In the genomic region with DNA sequence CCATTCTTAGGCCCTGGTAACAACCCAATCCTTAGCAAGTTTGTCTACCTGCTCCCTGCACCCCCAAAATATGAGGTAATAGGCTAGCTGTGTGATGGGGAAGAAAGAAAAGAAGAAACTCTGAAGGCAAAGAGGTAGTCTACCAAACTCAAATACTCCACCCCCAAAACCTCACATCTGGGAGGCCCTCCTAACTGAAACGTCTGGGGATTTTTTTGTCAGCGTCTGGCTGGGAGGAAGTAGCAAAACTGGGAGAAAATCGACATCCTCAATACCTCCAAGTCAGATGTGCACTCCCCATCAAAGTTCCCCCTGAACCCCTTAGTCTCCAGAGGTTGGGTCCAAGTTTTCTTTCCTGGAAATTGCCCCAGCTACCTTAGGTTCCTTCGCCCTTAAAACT, we compare ENCODE assay signal across 8 cellular contexts. TPM values are rescaled to one million over a fixed set of nuclear protein-coding genes. Genes with fewer than 3 reads are reported as not detected.
DNase-seq lines count a peak whose midpoint lies in the region; ATAC-seq and TF ChIP-seq lines count a peak whose summit lies in the region.

No MANE protein-coding gene starts in this region.

- TF ChIP-seq CTCF in left ventricle myocardium inferior (IDR thresholded peaks at IDR 0.05; ENCODE audit: borderline replicate concordance) (no peak), ascending aorta (IDR thresholded peaks at IDR 0.05) (no peak)

- no peaks in the 10 kb centered on the region for H3K36me3 Mint-ChIP-seq in memory B cell

- no peaks in the 10 kb centered on the region for H3K27me3 Mint-ChIP-seq in memory B cell

- DNase-seq in left ventricle myocardium inferior (no peak), Right ventricle myocardium inferior (ENCODE audit: missing footprints) (no peak), ascending aorta (ENCODE audit: low spot score in 2 of 2) (no peak), memory B cell (ENCODE audit: low spot score in 2 of 2) (no peak), aorta (no peak), RPMI8226 (no peak), T1000 (lab: John Stamatoyannopoulos, UW) (no peak)

- peak overlapping the region; percentile 92 for H3K27ac Mint-ChIP-seq in memory B cell

- ATAC-seq in Right ventricle myocardium inferior (no peak), memory B cell (ENCODE audit: low read depth) (no peak), aorta (ENCODE audit: low FRiP score) (no peak), GM21825 (IDR thresholded peaks at IDR 0.05; ENCODE audit: unreplicated experiment) (no peak)

- intact Hi-C loops in left ventricle myocardium inferior (cut with micrococcal nuclease) = no loop called here
- intact Hi-C loops in Right ventricle myocardium inferior (cut with DNase I) = loop anchor here (10.0 kb wide), 2 partner anchors 103 to 213 kb away; a partner anchor contains a TSS
- intact Hi-C loops in ascending aorta (cut with DNase I) = loop anchor here (5.0 kb wide), 1 partner anchor 216 kb away; a partner anchor contains a TSS
- intact Hi-C loops in aorta (cut with DNase I) = loop anchor here in 1 of 2 donors (10.0 kb wide), 1 partner anchor 213 kb away; a partner anchor contains a TSS

- peaks cover 14% of the 10 kb centered on the region for H3K4me1 Mint-ChIP-seq in memory B cell

- no peaks in the 10 kb centered on the region for H3K36me3 ChIP-seq in left ventricle myocardium inferior
- H3K36me3 ChIP-seq in ascending aorta = no peaks in the 10 kb centered on the region
- H3K36me3 ChIP-seq in aorta (ENCODE audit: control insufficient read depth in 1 of 2, insufficient read depth in 2 of 2, low read length in 1 of 2) = no peaks in the 10 kb centered on the region

- peak overlapping the region; percentile 97 for H3K4me3 Mint-ChIP-seq in memory B cell

- no peaks in the 10 kb centered on the region for H3K9me3 Mint-ChIP-seq in memory B cell

- H3K4me3 ChIP-seq in left ventricle myocardium inferior = peak overlapping the region; percentile 77
- H3K4me3 ChIP-seq in ascending aorta = peak overlapping the region; percentile 64 to 79
- peak overlapping the region; percentile 21 to 37 for H3K4me3 ChIP-seq in aorta (ENCODE audit: low read length in 2 of 2)

- no peaks in the 10 kb centered on the region for H3K9me3 ChIP-seq in left ventricle myocardium inferior (replicated peaks)
- no peaks in the 10 kb centered on the region for H3K9me3 ChIP-seq in ascending aorta
- H3K9me3 ChIP-seq in aorta (ENCODE audit: control insufficient read depth, low read length) = no peaks in the 10 kb centered on the region

- 7 to 31% methylated on average over 4 of the region's 4 CpGs for WGBS in aorta, 2 donors

- H3K27me3 ChIP-seq in left ventricle myocardium inferior (ENCODE audit: low read depth) (no peaks in the 10 kb centered on the region), ascending aorta (no peaks in the 10 kb centered on the region), aorta (ENCODE audit: control insufficient read depth in 1 of 2, insufficient read depth in 2 of 2, low read length in 1 of 2) (no peaks in the 10 kb centered on the region)

- H3K4me1 ChIP-seq in left ventricle myocardium inferior = peaks cover 43% of the 10 kb centered on the region
- H3K4me1 ChIP-seq in ascending aorta = no peaks in the 10 kb centered on the region
- H3K4me1 ChIP-seq in aorta (ENCODE audit: control insufficient read depth in 1 of 2, insufficient read depth in 2 of 2, low read length in 2 of 2) = no peaks in the 10 kb centered on the region

- H3K27ac ChIP-seq in left ventricle myocardium inferior (replicated peaks) (peak overlapping the region; percentile 92), ascending aorta (peak overlapping the region; percentile 83 to 88), aorta (ENCODE audit: low read depth in 1 of 2, low read length in 2 of 2) (no peak overlapping the region)

RNA-seq across cellular contexts. Expression of a gene that starts 1.0 kb away (rescaled TPM):
- 54.7 TPM for total RNA-seq in left ventricle myocardium inferior
- total RNA-seq in Right ventricle myocardium inferior = 55.7 TPM
- total RNA-seq in ascending aorta = 60.1 TPM
- total RNA-seq in aorta = 100 to 1,000 TPM in 1 of 2 donors, 10 to 100 TPM in 1; 71.8 to 101 TPM
- polyA plus RNA-seq in aorta = 10 to 100 TPM; 35.8 to 40.8 TPM

Comparison
In these comparisons a context has a peak if more than half of its experiments do, and no peak if none do; other contexts are left out.
1. H3K27ac ChIP-seq: peak in left ventricle myocardium inferior (single experiment) and ascending aorta (2 of 2); none in aorta (0 of 2).
2. Peak in every context shown above with its lines, with median percentiles within 50 percentile points of each other: H3K4me3 ChIP-seq.